Comparison of ENCODE assay signal across 8 cellular contexts in genomic region chr7:98211221-98211675, GRCh38. TPM values are rescaled to one million over a fixed set of nuclear protein-coding genes. Genes with fewer than 3 reads are reported as not detected.
DNase-seq lines count a peak whose midpoint lies in the region; ATAC-seq lines count a peak whose summit lies in the region.

Gene BHLHA15 (plus strand): TSS chr7:98211439. CDS start chr7:98212310, 871 bp downstream.

- no peaks in the 10 kb centered on the region for H3K9me3 Mint-ChIP-seq in activated naive CD4-positive, alpha-beta T cell treated with anti-CD3 and anti-CD28 coated beads, Interleukin-2, amount 50 U/mL, for 72 hours

- no peak within 1 kb of the TSS for H3K27ac Mint-ChIP-seq in activated naive CD4-positive, alpha-beta T cell treated with anti-CD3 and anti-CD28 coated beads, Interleukin-2, amount 50 U/mL, for 72 hours

- DNase-seq in DMS153 (lab: John Stamatoyannopoulos, UW) (peak; percentile 6), DMS153 treated with DMSO at 0.1 percent for 48 hours (lab: John Stamatoyannopoulos, UW; ENCODE audit: unreplicated experiment) (no peak), NCI-H146 treated with DMSO at 0.1 percent for 48 hours (lab: John Stamatoyannopoulos, UW; ENCODE audit: unreplicated experiment) (peak; percentile 18), GDM1 (lab: John Stamatoyannopoulos, UW) (no peak)
- peak; percentile 23 to 54 for DNase-seq in activated naive CD4-positive, alpha-beta T cell treated with anti-CD3 and anti-CD28 coated beads, Interleukin-2, amount 50 U/mL, for 72 hours (ENCODE audit: low spot score in 2 of 2)
- DNase-seq in stimulated activated CD8-positive, alpha-beta memory T cell treated with anti-CD3 and anti-CD28 coated beads, Interleukin-4, amount 100 ng/mL, for 24 hours (ENCODE audit: low read depth): peak; percentile 9

- H3K36me3 Mint-ChIP-seq in activated naive CD4-positive, alpha-beta T cell treated with anti-CD3 and anti-CD28 coated beads, Interleukin-2, amount 50 U/mL, for 72 hours: peaks cover 0 to 10% of the 10 kb centered on the region in 2 donors

- peak within 1 kb of the TSS; percentile 1 for H3K4me3 ChIP-seq in iPS-11a (ENCODE audit: low read depth, low read length)

- peak; percentile 45 to 58 for ATAC-seq in activated naive CD4-positive, alpha-beta T cell treated with anti-CD3 and anti-CD28 coated beads, Interleukin-2, amount 50 U/mL, for 72 hours
- no peak for ATAC-seq in GM19397 (IDR thresholded peaks at IDR 0.05; ENCODE audit: unreplicated experiment)

RNA-seq across cellular contexts. Expression of gene BHLHA15, which starts in this region (rescaled TPM):
- total RNA-seq in activated naive CD4-positive, alpha-beta T cell treated with anti-CD3 and anti-CD28 coated beads, Interleukin-2, amount 50 U/mL, for 72 hours: under 1 TPM in 1 of 2 donors, not detected in 1; 0.66 TPM

Comparison
In these comparisons a context has a peak if more than half of its experiments do, and no peak if none do; other contexts are left out.
1. DNase-seq: peak in DMS153 (single experiment), NCI-H146 treated with DMSO at 0.1 percent for 48 hours (single experiment) and stimulated activated CD8-positive, alpha-beta memory T cell treated with anti-CD3 and anti-CD28 coated beads, Interleukin-4, amount 100 ng/mL, for 24 hours (single experiment); none in DMS153 treated with DMSO at 0.1 percent for 48 hours (single experiment) and GDM1 (single experiment).
2. Peak in DNase-seq and ATAC-seq in activated naive CD4-positive, alpha-beta T cell treated with anti-CD3 and anti-CD28 coated beads, Interleukin-2, amount 50 U/mL, for 72 hours; RNA of the gene not detected or under 1 TPM.